14 cellular contexts compared by ENCODE assay signal in the genomic region with DNA sequence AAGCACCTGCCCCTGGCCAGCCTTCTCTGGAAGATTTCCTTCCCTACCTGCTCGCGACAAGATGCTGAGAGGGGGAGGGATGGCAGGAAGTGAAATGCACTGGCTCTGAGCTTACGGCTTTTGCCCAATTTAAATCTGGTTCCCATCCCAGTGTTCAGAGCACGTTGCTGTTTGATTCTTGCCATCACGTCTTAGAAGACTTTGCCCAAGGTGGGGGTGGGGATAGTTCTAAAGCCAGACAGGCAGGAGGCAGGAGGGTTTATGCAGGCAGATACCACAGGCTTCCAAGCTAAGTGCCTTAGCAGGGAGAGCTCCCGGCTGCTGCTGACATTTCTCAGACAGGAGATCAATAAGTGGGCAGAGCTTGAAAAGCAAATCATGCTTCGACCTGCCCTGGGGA.
DNase-seq lines count a peak whose midpoint lies in the region; ATAC-seq and TF ChIP-seq lines count a peak whose summit lies in the region.
"Had no signal": no experiment of that assay in that cellular context is flagged by ENCODE, and none has a peak within 500 bp of the region (broad histone marks: within the 10 kb centered on the region; RNA-seq: fewer than 3 reads in every experiment).

No MANE protein-coding gene starts in this region.

- POLR2A ChIA-PET in activated CD8-positive, alpha-beta T cell treated with anti-CD3 and anti-CD28 coated beads for 36 hours (lab: Charles Lee): no interaction called here
- POLR2A ChIA-PET in activated CD8-positive, alpha-beta T cell treated with anti-CD3 and anti-CD28 coated beads, Interleukin-2, amount 10 ng/mL, durations not matched to agents 7 days and 5 days (lab: Charles Lee): no interaction called here
- POLR2A ChIA-PET in A673 (lab: Charles Lee; ENCODE audit: low non-redundant PET): no interaction called here

- intact Hi-C loops in activated CD8-positive, alpha-beta T cell treated with anti-CD3 and anti-CD28 coated beads for 36 hours (cut with micrococcal nuclease): loop anchor here (10.0 kb wide), 1 partner anchor 60 kb away; no protein-coding TSS in a partner anchor
- intact Hi-C loops in A673 (cut with micrococcal nuclease; ENCODE audit: unreplicated experiment): no loop called here

- H3K4me3 Mint-ChIP-seq in activated CD8-positive, alpha-beta T cell treated with anti-CD3 and anti-CD28 coated beads for 36 hours: no peak overlapping the region
- H3K4me3 Mint-ChIP-seq in activated CD8-positive, alpha-beta T cell treated with anti-CD3 and anti-CD28 coated beads, Interleukin-2, amount 10 ng/mL, durations not matched to agents 7 days and 5 days: no peak overlapping the region
- H3K4me3 Mint-ChIP-seq in stimulated activated naive CD8-positive, alpha-beta T cell treated with anti-CD3 and anti-CD28 coated beads, Interleukin-15, amount 100 ng/mL, for 72 hours: peak overlapping the region; percentile 26 to 35

- peaks cover 2% of the 10 kb centered on the region for H3K9me3 Mint-ChIP-seq in activated CD8-positive, alpha-beta T cell treated with anti-CD3 and anti-CD28 coated beads for 36 hours
- no peaks in the 10 kb centered on the region for H3K9me3 Mint-ChIP-seq in activated CD8-positive, alpha-beta T cell treated with anti-CD3 and anti-CD28 coated beads, Interleukin-2, amount 10 ng/mL, durations not matched to agents 7 days and 5 days (ENCODE audit: insufficient read depth)
- no peaks in the 10 kb centered on the region for H3K9me3 Mint-ChIP-seq in stimulated activated naive CD8-positive, alpha-beta T cell treated with anti-CD3 and anti-CD28 coated beads, Interleukin-15, amount 100 ng/mL, for 72 hours

- H3K4me1 Mint-ChIP-seq in activated CD8-positive, alpha-beta T cell treated with anti-CD3 and anti-CD28 coated beads for 36 hours (ENCODE audit: low read depth): peaks cover 39% of the 10 kb centered on the region
- H3K4me1 Mint-ChIP-seq in activated CD8-positive, alpha-beta T cell treated with anti-CD3 and anti-CD28 coated beads, Interleukin-2, amount 10 ng/mL, durations not matched to agents 7 days and 5 days (ENCODE audit: low read depth): peaks cover 32% of the 10 kb centered on the region
- H3K4me1 Mint-ChIP-seq in stimulated activated naive CD8-positive, alpha-beta T cell treated with anti-CD3 and anti-CD28 coated beads, Interleukin-15, amount 100 ng/mL, for 72 hours: peaks cover 37% of the 10 kb centered on the region

- no peak overlapping the region for H3K4me3 ChIP-seq in A673 (ENCODE audit: low read depth, low read length, poor library complexity, severe bottlenecking)
- H3K4me3 ChIP-seq: uterus had no signal

- TF ChIP-seq CTCF in activated CD8-positive, alpha-beta T cell treated with anti-CD3 and anti-CD28 coated beads for 36 hours (IDR thresholded peaks at IDR 0.05): no peak
- TF ChIP-seq CTCF in A673 (conservative IDR thresholded peaks at IDR 0.05; ENCODE audit: low read depth, low read length): no peak

- no peak overlapping the region for H3K27ac ChIP-seq in A673 (ENCODE audit: low read depth, low read length, poor library complexity, severe bottlenecking)
- H3K27ac ChIP-seq: uterus had no signal

- no peaks in the 10 kb centered on the region for H3K9me3 ChIP-seq in A673 (ENCODE audit: low read depth, low read length, poor library complexity, severe bottlenecking)
- H3K9me3 ChIP-seq: uterus had no signal

- no peak for ATAC-seq in activated CD8-positive, alpha-beta T cell treated with anti-CD3 and anti-CD28 coated beads for 36 hours
- no peak for ATAC-seq in activated CD8-positive, alpha-beta T cell treated with anti-CD3 and anti-CD28 coated beads, Interleukin-2, amount 10 ng/mL, durations not matched to agents 7 days and 5 days
- no peak for ATAC-seq in stimulated activated naive CD8-positive, alpha-beta T cell treated with anti-CD3 and anti-CD28 coated beads, Interleukin-15, amount 100 ng/mL, for 72 hours

- no peaks in the 10 kb centered on the region for H3K27me3 ChIP-seq in A673 (replicated peaks; ENCODE audit: insufficient read depth, low read depth, low read length, poor library complexity)
- H3K27me3 ChIP-seq: uterus had no signal

- DNase-seq in activated CD8-positive, alpha-beta T cell treated with anti-CD3 and anti-CD28 coated beads for 36 hours: no peak
- DNase-seq in activated CD8-positive, alpha-beta T cell treated with anti-CD3 and anti-CD28 coated beads, Interleukin-2, amount 10 ng/mL, durations not matched to agents 7 days and 5 days: no peak
- DNase-seq in NCI-H2107 treated with DMSO at 0.1 percent for 48 hours (lab: John Stamatoyannopoulos, UW; ENCODE audit: unreplicated experiment) (peak; percentile 60), cerebellar cortex (ENCODE audit: low spot score) (peak; percentile 28), DMS 273 treated with DMSO at 0.1 percent for 48 hours (lab: John Stamatoyannopoulos, UW) (no peak), NCI-H1930 (lab: John Stamatoyannopoulos, UW) (no peak), A673 (ENCODE audit: low spot score) (no peak)
- no peak for DNase-seq in stimulated activated naive CD8-positive, alpha-beta T cell treated with anti-CD3 and anti-CD28 coated beads, Interleukin-15, amount 100 ng/mL, for 72 hours
- DNase-seq: activated CD8-positive, alpha-beta memory T cell treated with anti-CD3 and anti-CD28 coated beads, Interleukin-2, amount 50 U/mL, for 48 hours; effector CD4-positive, alpha-beta T cell; foreskin melanocyte; OCI-M1; stimulated activated CD8-positive, alpha-beta memory T cell treated with anti-CD3 and anti-CD28 coated beads, Interleukin-4, amount 100 ng/mL, for 48 hours; uterus had no signal

- H3K36me3 Mint-ChIP-seq in activated CD8-positive, alpha-beta T cell treated with anti-CD3 and anti-CD28 coated beads for 36 hours (ENCODE audit: low read depth): peaks cover 2% of the 10 kb centered on the region
- H3K36me3 Mint-ChIP-seq in activated CD8-positive, alpha-beta T cell treated with anti-CD3 and anti-CD28 coated beads, Interleukin-2, amount 10 ng/mL, durations not matched to agents 7 days and 5 days (ENCODE audit: low read depth): no peaks in the 10 kb centered on the region

- no TSS peak for BruUV-seq in A673 (replicated peaks; lab: Mats Ljungman, UMichigan)

- H3K4me1 ChIP-seq in A673 (ENCODE audit: insufficient read depth, low read length, poor library complexity, severe bottlenecking): peaks cover 13% of the 10 kb centered on the region
- H3K4me1 ChIP-seq: uterus had no signal

- peak overlapping the region; percentile 18 for H3K27ac Mint-ChIP-seq in activated CD8-positive, alpha-beta T cell treated with anti-CD3 and anti-CD28 coated beads for 36 hours
- no peak overlapping the region for H3K27ac Mint-ChIP-seq in activated CD8-positive, alpha-beta T cell treated with anti-CD3 and anti-CD28 coated beads, Interleukin-2, amount 10 ng/mL, durations not matched to agents 7 days and 5 days
- peak overlapping the region in 1 of 2 donors; percentile 34 for H3K27ac Mint-ChIP-seq in stimulated activated naive CD8-positive, alpha-beta T cell treated with anti-CD3 and anti-CD28 coated beads, Interleukin-15, amount 100 ng/mL, for 72 hours

- CTCF ChIA-PET in activated CD8-positive, alpha-beta T cell treated with anti-CD3 and anti-CD28 coated beads for 36 hours (lab: Charles Lee): interaction anchor here (1.2 kb wide), 1 partner anchor 32 kb away, joined by 4 read pairs; no protein-coding TSS in a partner anchor
- CTCF ChIA-PET in activated CD8-positive, alpha-beta T cell treated with anti-CD3 and anti-CD28 coated beads, Interleukin-2, amount 10 ng/mL, durations not matched to agents 7 days and 5 days (lab: Charles Lee): interaction anchor here (0.5 to 2.0 kb wide), 3 partner anchors 44 to 594 kb away, joined by 3 to 4 read pairs (median 3); no protein-coding TSS in a partner anchor
- CTCF ChIA-PET in A673 (lab: Charles Lee): no interaction called here

- H3K36me3 ChIP-seq in A673 (ENCODE audit: insufficient read depth, low read length, poor library complexity, severe bottlenecking): no peaks in the 10 kb centered on the region
- H3K36me3 ChIP-seq: uterus had no signal

- H3K27me3 Mint-ChIP-seq in activated CD8-positive, alpha-beta T cell treated with anti-CD3 and anti-CD28 coated beads for 36 hours: peaks cover 4% of the 10 kb centered on the region
- no peaks in the 10 kb centered on the region for H3K27me3 Mint-ChIP-seq in activated CD8-positive, alpha-beta T cell treated with anti-CD3 and anti-CD28 coated beads, Interleukin-2, amount 10 ng/mL, durations not matched to agents 7 days and 5 days (ENCODE audit: low read depth)
- H3K27me3 Mint-ChIP-seq in stimulated activated naive CD8-positive, alpha-beta T cell treated with anti-CD3 and anti-CD28 coated beads, Interleukin-15, amount 100 ng/mL, for 72 hours: no peaks in the 10 kb centered on the region

Comparison
In these comparisons a context has a peak if more than half of its experiments do, and no peak if none do; other contexts are left out.
1. DNase-seq: peak in NCI-H2107 treated with DMSO at 0.1 percent for 48 hours (single experiment) and cerebellar cortex (single experiment); none in activated CD8-positive, alpha-beta T cell treated with anti-CD3 and anti-CD28 coated beads for 36 hours (single experiment), activated CD8-positive, alpha-beta T cell treated with anti-CD3 and anti-CD28 coated beads, Interleukin-2, amount 10 ng/mL, durations not matched to agents 7 days and 5 days (single experiment), stimulated activated naive CD8-positive, alpha-beta T cell treated with anti-CD3 and anti-CD28 coated beads, Interleukin-15, amount 100 ng/mL, for 72 hours (0 of 2), DMS 273 treated with DMSO at 0.1 percent for 48 hours (single experiment), NCI-H1930 (0 of 2) and A673 (single experiment).
2. H3K4me3 Mint-ChIP-seq: peak in stimulated activated naive CD8-positive, alpha-beta T cell treated with anti-CD3 and anti-CD28 coated beads, Interleukin-15, amount 100 ng/mL, for 72 hours (2 of 2); none in activated CD8-positive, alpha-beta T cell treated with anti-CD3 and anti-CD28 coated beads for 36 hours (single experiment) and activated CD8-positive, alpha-beta T cell treated with anti-CD3 and anti-CD28 coated beads, Interleukin-2, amount 10 ng/mL, durations not matched to agents 7 days and 5 days (single experiment).